In genomic region chr17:39225974-39226683, GRCh38 we compare ENCODE assay signal across 10 cellular contexts. TPM values are rescaled to one million over a fixed set of nuclear protein-coding genes. Genes with fewer than 3 reads are reported as not detected.
A peak's percentile ranks its signal among the peaks of the same experiment; 100 is the strongest.
DNase-seq lines count a peak whose midpoint lies in the region; TF ChIP-seq lines count a peak whose summit lies in the region.
"Had no signal": no experiment of that assay in that cellular context is flagged by ENCODE, and none has a peak within 500 bp of the region (broad histone marks: within the 10 kb centered on the region; RNA-seq: fewer than 3 reads in every experiment).

No MANE protein-coding gene starts in this region.

- H3K4me2 ChIP-seq in mammary epithelial cell (ENCODE audit: insufficient read depth, low read depth, low read length): peak overlapping the region; percentile 54
- H3K4me2 ChIP-seq in Karpas-422 (ENCODE audit: low read depth, low read length, poor library complexity, severe bottlenecking): no peak overlapping the region

- H3K79me2 ChIP-seq in mammary epithelial cell (ENCODE audit: insufficient read depth, low read length) (no peaks in the 10 kb centered on the region), Karpas-422 (ENCODE audit: low read length) (no peaks in the 10 kb centered on the region)

- in situ Hi-C loops in mammary epithelial cell (cut with MboI; ENCODE audit: low sequenced_read_pairs in 2 of 2): no loop called here

- H3K36me3 ChIP-seq in SK-N-MC (ENCODE audit: insufficient read depth, low read length) (no peaks in the 10 kb centered on the region), mammary epithelial cell (ENCODE audit: insufficient read depth, low read length) (no peaks in the 10 kb centered on the region), kidney epithelial cell (ENCODE audit: control insufficient read depth, insufficient read depth, low read length) (no peaks in the 10 kb centered on the region), Karpas-422 (ENCODE audit: insufficient read depth, low read length) (no peaks in the 10 kb centered on the region)

- peak overlapping the region; percentile 75 for H3K4me3 ChIP-seq in SK-N-MC
- H3K4me3 ChIP-seq in mammary epithelial cell (replicated peaks in 1 of 3; ENCODE audit: insufficient read depth in 1 of 3, low read depth in 2 of 3, low read length in 3 of 3): peak overlapping the region in 1 of 3 experiments; percentile 17
- H3K4me3 ChIP-seq in kidney epithelial cell (ENCODE audit: low read depth, low read length): peak overlapping the region; percentile 9
- no peak overlapping the region for H3K4me3 ChIP-seq in Karpas-422 (ENCODE audit: low read length)

- H3K4me1 ChIP-seq in mammary epithelial cell (ENCODE audit: insufficient read depth, low read length) (peaks cover 20% of the 10 kb centered on the region), Karpas-422 (ENCODE audit: low read length) (peaks cover 7% of the 10 kb centered on the region)

- dilution Hi-C loops in mammary epithelial cell (cut with HindIII; ENCODE audit: low sequenced_read_pairs): no loop called here

- no peak overlapping the region for H3K9ac ChIP-seq in SK-N-MC (ENCODE audit: insufficient read length)
- no peak overlapping the region for H3K9ac ChIP-seq in mammary epithelial cell (ENCODE audit: insufficient read depth, low read length)
- H3K9ac ChIP-seq in Karpas-422 (ENCODE audit: low read length): no peak overlapping the region

- TF ChIP-seq CTCF in mammary epithelial cell (conservative IDR thresholded peaks at IDR 0.05 in 1 of 2, IDR thresholded peaks at IDR 0.05 in 1 of 2; ENCODE audit: extremely low read depth in 1 of 2, insufficient read depth in 1 of 2, low read depth in 1 of 2, low read length in 2 of 2): no peak
- TF ChIP-seq CTCF in kidney epithelial cell (IDR thresholded peaks at IDR 0.05; ENCODE audit: insufficient read depth, low read length, poor library complexity, severe bottlenecking): no peak

- BruUV-seq in mammary epithelial cell (replicated peaks; lab: Mats Ljungman, UMichigan): no TSS peak

- intact Hi-C loops in mammary epithelial cell (cut with micrococcal nuclease): no loop called here

- H4K20me1 ChIP-seq in mammary epithelial cell (ENCODE audit: insufficient read depth, low read length) (no peaks in the 10 kb centered on the region), Karpas-422 (ENCODE audit: insufficient read depth, low read depth, low read length) (no peaks in the 10 kb centered on the region)

- H3K9me2 ChIP-seq in Karpas-422 (replicated peaks; ENCODE audit: insufficient read depth, low read length): no peaks in the 10 kb centered on the region

- H3K27ac ChIP-seq in SK-N-MC: no peak overlapping the region
- H3K27ac ChIP-seq in mammary epithelial cell (ENCODE audit: insufficient read depth, low read depth, low read length): no peak overlapping the region
- no peak overlapping the region for H3K27ac ChIP-seq in Karpas-422 (ENCODE audit: low read length)
- H3K27ac ChIP-seq: VCaP had no signal

- CTCF ChIA-PET in mammary epithelial cell (lab: Charles Lee; ENCODE audit: low non-redundant PET): interaction anchor here (0.6 kb wide), 1 partner anchor 504 kb away, joined by 43 read pairs; no protein-coding TSS in a partner anchor

- DNase-seq in NOMO-1 (lab: John Stamatoyannopoulos, UW; ENCODE audit: unreplicated experiment in 2 of 2) (peak; percentile 13 to 38), NOMO-1 treated with DMSO at 0.1 percent for 48 hours (lab: John Stamatoyannopoulos, UW; ENCODE audit: unreplicated experiment) (no peak), SK-N-MC (ENCODE audit: low read depth, low spot score) (no peak), mammary epithelial cell (no peak), kidney epithelial cell (ENCODE audit: low read depth) (no peak), Karpas-422 (no peak), UCSD-AML1 (lab: John Stamatoyannopoulos, UW; ENCODE audit: unreplicated experiment) (no peak)
- DNase-seq in stimulated activated CD8-positive, alpha-beta memory T cell treated with anti-CD3 and anti-CD28 coated beads, Interleukin-15, amount 100 ng/mL, for 1 hour (ENCODE audit: low read depth): peak; percentile 26
- DNase-seq: DND-41 had no signal

- no peaks in the 10 kb centered on the region for H3K9me3 ChIP-seq in SK-N-MC (ENCODE audit: low read depth, low read length)
- H3K9me3 ChIP-seq in mammary epithelial cell (replicated peaks; ENCODE audit: insufficient read depth, low read length): no peaks in the 10 kb centered on the region
- H3K9me3 ChIP-seq in Karpas-422 (ENCODE audit: low read length): no peaks in the 10 kb centered on the region

- H2AFZ ChIP-seq in mammary epithelial cell (ENCODE audit: low read depth, low read length) (no peak overlapping the region), Karpas-422 (ENCODE audit: low read length) (no peak overlapping the region)

- 58% methylated on average over 6 of the region's 23 CpGs for WGBS in mammary epithelial cell (ENCODE audit: low coverage, missing lambda C conversion rate)

- H3K27me3 ChIP-seq in mammary epithelial cell (ENCODE audit: insufficient read depth, low read length) (peaks cover 25% of the 10 kb centered on the region), kidney epithelial cell (ENCODE audit: control insufficient read depth, insufficient read depth, low read length) (peaks cover 64% of the 10 kb centered on the region), Karpas-422 (ENCODE audit: low read length) (no peaks in the 10 kb centered on the region)

RNA-seq across cellular contexts. Expression of gene STAC2, which starts 0.4 kb away (rescaled TPM):
- not detected for total RNA-seq in mammary epithelial cell
- polyA plus RNA-seq in mammary epithelial cell: not detected
- polyA minus RNA-seq in mammary epithelial cell: not detected
- not detected in 2 replicates for total RNA-seq in kidney epithelial cell
- total RNA-seq in Karpas-422 (2014; rRNA removed; shearing (Covaris generic); ENCODE audit: low replicate concordance): not detected in 2 replicates

RNA-seq across cellular contexts. Expression of gene RPL19, which starts 26.0 kb away (rescaled TPM):
- total RNA-seq in mammary epithelial cell (1,000 to 10,000 TPM; 1,153 to 1,694 TPM), kidney epithelial cell (3,729 and 4,555 TPM in 2 replicates)
- polyA plus RNA-seq in mammary epithelial cell: 2,221 TPM
- 738 TPM for polyA minus RNA-seq in mammary epithelial cell
- total RNA-seq in Karpas-422 (2014; rRNA removed; shearing (Covaris generic); ENCODE audit: low replicate concordance): 2,922 and 4,663 TPM in 2 replicates

RNA-seq across cellular contexts. Expression of gene CACNB1, which starts 28.7 kb away (rescaled TPM):
- 10 to 100 TPM in 1 of 2 donors, 1 to 10 TPM in 1; 8.2 to 21.6 TPM for total RNA-seq in mammary epithelial cell
- 6.9 TPM for polyA plus RNA-seq in mammary epithelial cell
- 6.7 TPM for polyA minus RNA-seq in mammary epithelial cell
- 6.0 and 7.1 TPM in 2 replicates for total RNA-seq in kidney epithelial cell
- 9.1 and 13.6 TPM in 2 replicates for total RNA-seq in Karpas-422 (2014; rRNA removed; shearing (Covaris generic); ENCODE audit: low replicate concordance)

Comparison
In these comparisons a context has a peak if more than half of its experiments do, and no peak if none do; other contexts are left out.
1. DNase-seq: peak in NOMO-1 (2 of 2) and stimulated activated CD8-positive, alpha-beta memory T cell treated with anti-CD3 and anti-CD28 coated beads, Interleukin-15, amount 100 ng/mL, for 1 hour (single experiment); none in NOMO-1 treated with DMSO at 0.1 percent for 48 hours (single experiment), SK-N-MC (single experiment), mammary epithelial cell (single experiment), kidney epithelial cell (single experiment), Karpas-422 (single experiment) and UCSD-AML1 (single experiment).